ENCODE assay signal across 7 cellular contexts in the genomic region with DNA sequence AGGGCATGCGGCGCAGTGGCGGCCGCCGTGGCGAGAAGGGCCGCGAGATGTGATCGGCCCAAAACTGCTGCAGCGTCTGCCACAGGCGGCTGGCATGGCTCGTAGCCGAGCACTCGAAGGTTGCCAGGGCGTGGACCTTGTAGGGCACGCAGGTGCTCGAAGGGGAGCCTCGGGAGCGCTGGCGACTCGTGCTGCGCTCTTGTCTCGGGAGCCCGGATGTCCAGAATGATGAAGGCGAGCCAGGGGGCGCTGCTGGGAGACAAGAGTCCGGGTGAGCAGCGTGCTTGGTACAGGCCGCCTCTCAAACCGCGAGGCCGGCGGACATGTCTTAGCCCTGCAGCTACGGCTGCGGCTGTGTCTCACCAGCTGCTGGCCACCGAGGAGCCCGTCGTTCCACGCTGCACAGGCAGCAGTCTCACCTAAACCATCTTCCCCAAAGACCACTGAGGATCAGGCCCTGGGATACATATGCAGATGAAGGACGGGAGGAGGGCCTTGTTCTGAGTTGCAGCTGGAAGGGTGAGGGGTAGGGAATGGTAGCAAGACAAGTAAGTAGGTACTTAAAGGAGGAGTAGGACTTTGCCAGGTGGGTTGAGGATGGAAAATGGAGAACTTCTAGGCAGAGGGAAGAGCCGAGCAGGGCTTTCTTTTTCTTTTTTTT. TPM values are rescaled to one million over a fixed set of nuclear protein-coding genes. Genes with fewer than 3 reads are reported as not detected.
A peak's percentile ranks its signal among the peaks of the same experiment; 100 is the strongest.
DNase-seq lines count a peak whose midpoint lies in the region; ATAC-seq and TF ChIP-seq lines count a peak whose summit lies in the region.

No MANE protein-coding gene starts in this region.

- intact Hi-C loops in ascending aorta (cut with DNase I), result loop anchor here (5.0 kb wide), 1 partner anchor 118 kb away; no protein-coding TSS in a partner anchor
- intact Hi-C loops in sigmoid colon (cut with DNase I), result loop anchor here (5.0 to 10.0 kb wide), 2 partner anchors 56 to 118 kb away; a partner anchor contains a TSS

- H3K4me3 ChIP-seq in ascending aorta (peak overlapping the region; percentile 90 to 94), iPS DF 6.9 (ENCODE audit: low read length) (peak overlapping the region; percentile 56; the same call in 1 of the 2 replicates), sigmoid colon (peak overlapping the region; percentile 66 to 92 (median 80))

- no peak for TF ChIP-seq EP300 in sigmoid colon (IDR thresholded peaks at IDR 0.05)

- TF ChIP-seq CTCF in ascending aorta (IDR thresholded peaks at IDR 0.05), result peak in 1 of 3 experiments; percentile 45
- TF ChIP-seq CTCF in sigmoid colon (IDR thresholded peaks at IDR 0.05), result peak in 2 of 4 experiments; percentile 9 to 14

- peak overlapping the region; percentile 14 to 81 for H3K27ac ChIP-seq in ascending aorta
- H3K27ac ChIP-seq in iPS DF 6.9 (ENCODE audit: low read length), result no peak overlapping the region
- H3K27ac ChIP-seq in sigmoid colon, result peak overlapping the region; percentile 87 to 95 (median 92)

- H3K4me1 ChIP-seq in ascending aorta (peaks cover 0 to 18% of the 10 kb centered on the region in 2 donors), iPS DF 6.9 (ENCODE audit: control insufficient read depth, insufficient read depth, low read length) (peaks cover 4% of the 10 kb centered on the region; the same call in 1 of the 2 replicates), sigmoid colon (peaks cover 0 to 28% (median 22%) of the 10 kb centered on the region in 4 donors)

- peak; percentile 15 for ATAC-seq in GM19025 (IDR thresholded peaks at IDR 0.05; ENCODE audit: low read depth, unreplicated experiment)
- peak; percentile 37 for ATAC-seq in HG03439 (IDR thresholded peaks at IDR 0.05; ENCODE audit: unreplicated experiment)

- TF ChIP-seq POLR2A in sigmoid colon (IDR thresholded peaks at IDR 0.05), result no peak

- WGBS in iPS DF 6.9 (ENCODE audit: insufficient coverage, insufficient read length), result no CpG with 5 or more reads among the region's 41 CpGs
- WGBS in sigmoid colon, 2 donors, result 25 to 76% methylated on average over 41 of the region's 41 CpGs

- H3K36me3 ChIP-seq in ascending aorta (no peaks in the 10 kb centered on the region), iPS DF 6.9 (ENCODE audit: control insufficient read depth, insufficient read depth, low read length) (no peaks in the 10 kb centered on the region), sigmoid colon (no peaks in the 10 kb centered on the region)

- peak; percentile 72 to 79 for DNase-seq in SW 1271 (lab: John Stamatoyannopoulos, UW)
- DNase-seq in ascending aorta (ENCODE audit: low spot score in 2 of 2), result peak; percentile 40 to 89
- DNase-seq in iPS DF 6.9 (ENCODE audit: low read depth, low spot score), result peak; percentile 60
- DNase-seq in sigmoid colon, result peak; percentile 91
- DNase-seq in SKM-1 (lab: John Stamatoyannopoulos, UW; ENCODE audit: unreplicated experiment), result no peak

- H3K27me3 ChIP-seq in ascending aorta, result no peaks in the 10 kb centered on the region
- no peaks in the 10 kb centered on the region for H3K27me3 ChIP-seq in iPS DF 6.9 (ENCODE audit: control insufficient read depth, insufficient read depth, low read length)
- no peaks in the 10 kb centered on the region for H3K27me3 ChIP-seq in sigmoid colon

- H3K9me3 ChIP-seq in ascending aorta, result no peaks in the 10 kb centered on the region
- no peaks in the 10 kb centered on the region for H3K9me3 ChIP-seq in iPS DF 6.9 (ENCODE audit: control insufficient read depth, insufficient read depth, low read length)
- H3K9me3 ChIP-seq in sigmoid colon, result no peaks in the 10 kb centered on the region

RNA-seq across cellular contexts. Expression of a gene that starts 1.7 kb away (rescaled TPM):
- total RNA-seq in ascending aorta, result not detected
- under 1 TPM in 1 of 4 donors, not detected in 3; 0.66 TPM for total RNA-seq in sigmoid colon
- polyA plus RNA-seq in sigmoid colon, result under 1 TPM in 1 of 3 donors, not detected in 2; 0.13 TPM

RNA-seq across cellular contexts. Expression of a gene that starts 19.6 kb away (rescaled TPM):
- total RNA-seq in ascending aorta (214 TPM), sigmoid colon (100 to 1,000 TPM; 254 to 278 (median 267) TPM)
- 100 to 1,000 TPM in 1 of 3 donors, 10 to 100 TPM in 2; 58.3 to 177 (median 77.2) TPM for polyA plus RNA-seq in sigmoid colon

RNA-seq across cellular contexts. Expression of a gene that starts 53.5 kb away (rescaled TPM):
- total RNA-seq in ascending aorta (42.6 TPM), sigmoid colon (10 to 100 TPM; 18.1 to 30.2 (median 25.9) TPM)
- polyA plus RNA-seq in sigmoid colon, result 10 to 100 TPM in 1 of 3 donors, 1 to 10 TPM in 2; 7.2 to 15.8 (median 8.1) TPM

RNA-seq across cellular contexts. Expression of a gene that starts 55.7 kb away (rescaled TPM):
- total RNA-seq in ascending aorta (206 TPM), sigmoid colon (100 to 1,000 TPM; 264 to 495 (median 312) TPM)
- 100 to 1,000 TPM in 1 of 3 donors, 10 to 100 TPM in 2; 63.8 to 255 (median 73.3) TPM for polyA plus RNA-seq in sigmoid colon
